12 cellular contexts compared by ENCODE assay signal in genomic region chr9:133957328-133957727, GRCh38. TPM values are rescaled to one million over a fixed set of nuclear protein-coding genes. Genes with fewer than 3 reads are reported as not detected.
A peak's percentile ranks its signal among the peaks of the same experiment; 100 is the strongest.
DNase-seq lines count a peak whose midpoint lies in the region; ATAC-seq and TF ChIP-seq lines count a peak whose summit lies in the region.
"Had no signal": no experiment of that assay in that cellular context is flagged by ENCODE, and none has a peak within 500 bp of the region (broad histone marks: within the 10 kb centered on the region; RNA-seq: fewer than 3 reads in every experiment).

No MANE protein-coding gene starts in this region.

- H3K4ac ChIP-seq in mesendoderm (ENCODE audit: low read depth, low read length), result no peak overlapping the region

- H3K56ac ChIP-seq in mesendoderm (ENCODE audit: low read length), result peak overlapping the region; percentile 18

- H3K4me3 Mint-ChIP-seq in T-helper 17 cell, result peak overlapping the region; percentile 15

- no peaks in the 10 kb centered on the region for H3K27me3 Mint-ChIP-seq in T-helper 17 cell

- BruUV-seq in PC-9 (replicated peaks; lab: Mats Ljungman, UMichigan), result no TSS peak

- H3K4me1 ChIP-seq in mesendoderm (ENCODE audit: control insufficient read depth, low read depth, low read length) (peaks cover 7% of the 10 kb centered on the region), upper lobe of right lung (peaks cover 55% of the 10 kb centered on the region), PC-9 (replicated peaks; ENCODE audit: insufficient read depth) (no peaks in the 10 kb centered on the region)

- no peak overlapping the region for H2BK120ac ChIP-seq in mesendoderm (ENCODE audit: low read depth, low read length)

- H3K27ac ChIP-seq in mesendoderm (ENCODE audit: low read depth, low read length), result no peak overlapping the region
- peak overlapping the region; percentile 71 for H3K27ac ChIP-seq in upper lobe of right lung
- H3K27ac ChIP-seq in PC-9, result no peak overlapping the region
- H3K27ac ChIP-seq: GM23248 had no signal

- H3K36me3 ChIP-seq in mesendoderm (ENCODE audit: control insufficient read depth, insufficient read depth, low read length) (no peaks in the 10 kb centered on the region), upper lobe of right lung (no peaks in the 10 kb centered on the region), PC-9 (ENCODE audit: low read depth) (no peaks in the 10 kb centered on the region)

- H2BK15ac ChIP-seq in mesendoderm (replicated peaks; ENCODE audit: low read depth), result no peak overlapping the region

- no peaks in the 10 kb centered on the region for H3F3A ChIP-seq in PC-9 (ENCODE audit: insufficient read depth, low read depth)

- H3K36me3 Mint-ChIP-seq in T-helper 17 cell (ENCODE audit: low read depth), result no peaks in the 10 kb centered on the region

- peaks cover 15% of the 10 kb centered on the region for H3K79me1 ChIP-seq in mesendoderm (ENCODE audit: low read length)

- H2BK5ac ChIP-seq in mesendoderm (ENCODE audit: low read length), result no peak overlapping the region

- H4K5ac ChIP-seq in mesendoderm (ENCODE audit: low read length), result no peak overlapping the region

- CTCF ChIA-PET in PC-9 (lab: Charles Lee), result no interaction called here

- no peak overlapping the region for H2AFZ ChIP-seq in PC-9
- H2AFZ ChIP-seq: GM23248 had no signal

- peaks cover 22% of the 10 kb centered on the region for H3K4me1 Mint-ChIP-seq in T-helper 17 cell

- H3K23ac ChIP-seq in mesendoderm (ENCODE audit: low read length), result no peak overlapping the region

- H3K9me2 ChIP-seq in PC-9 (ENCODE audit: insufficient read depth), result no peaks in the 10 kb centered on the region

- H4K8ac ChIP-seq in mesendoderm (ENCODE audit: low read depth, low read length), result no peak overlapping the region

- peaks cover 64% of the 10 kb centered on the region for H4K20me1 ChIP-seq in PC-9 (ENCODE audit: insufficient read depth)

- H2AK5ac ChIP-seq in mesendoderm (ENCODE audit: low read length), result no peak overlapping the region

- H3K4me2 ChIP-seq in mesendoderm (ENCODE audit: low read length) (no peak overlapping the region), PC-9 (no peak overlapping the region)

- DNase-seq in Right ventricle myocardium superior (peak; percentile 21), cardiac septum (ENCODE audit: low spot score) (no peak), T-helper 17 cell (no peak), mesendoderm (peak; percentile 22), upper lobe of right lung (peak; percentile 47), PC-9 (no peak), medulla oblongata (ENCODE audit: extremely low spot score) (no peak), anterior cingulate cortex (lab: John Stamatoyannopoulos, UW) (no peak)
- DNase-seq: activated CD8-positive, alpha-beta memory T cell treated with anti-CD3 and anti-CD28 coated beads, Interleukin-2, amount 50 U/mL, for 48 hours; NCI-H1048 had no signal

- H3K27me3 ChIP-seq in mesendoderm (ENCODE audit: insufficient read depth, low read length, poor library complexity) (no peaks in the 10 kb centered on the region), upper lobe of right lung (no peaks in the 10 kb centered on the region), PC-9 (ENCODE audit: insufficient read depth, low read depth) (no peaks in the 10 kb centered on the region)
- H3K27me3 ChIP-seq: dorsolateral prefrontal cortex had no signal

- peaks cover 8% of the 10 kb centered on the region for H3K79me2 ChIP-seq in mesendoderm (ENCODE audit: control insufficient read depth, insufficient read depth, low read length)
- peaks cover 15% of the 10 kb centered on the region for H3K79me2 ChIP-seq in PC-9 (ENCODE audit: low read depth)

- ATAC-seq in Right ventricle myocardium superior (ENCODE audit: poor library complexity) (no peak), T-helper 17 cell (no peak), upper lobe of right lung (peak; percentile 2)

- H3K9me3 ChIP-seq in T-helper 17 cell (ENCODE audit: control insufficient read depth, low read length, poor library complexity, severe bottlenecking) (no peaks in the 10 kb centered on the region), upper lobe of right lung (no peaks in the 10 kb centered on the region), PC-9 (ENCODE audit: insufficient read depth, low read depth) (no peaks in the 10 kb centered on the region)

- no CpG with 5 or more reads among the region's 13 CpGs for WGBS in mesendoderm (ENCODE audit: extremely low coverage, insufficient coverage, low lambda C conversion rate)

- no peak overlapping the region for H3K9ac ChIP-seq in mesendoderm (ENCODE audit: low read length)

- H3K27ac Mint-ChIP-seq in T-helper 17 cell, result peak overlapping the region; percentile 82

- H3K4me3 ChIP-seq in mesendoderm (ENCODE audit: low read length), result no peak overlapping the region
- no peak overlapping the region for H3K4me3 ChIP-seq in upper lobe of right lung
- no peak overlapping the region for H3K4me3 ChIP-seq in PC-9
- H3K4me3 ChIP-seq: dorsolateral prefrontal cortex, GM23248 had no signal

- no peak for TF ChIP-seq CTCF in upper lobe of right lung (IDR thresholded peaks at IDR 0.05)
- TF ChIP-seq CTCF in PC-9 (conservative IDR thresholded peaks at IDR 0.05), result no peak

- intact Hi-C loops in Right ventricle myocardium superior (cut with DNase I), result no loop called here
- intact Hi-C loops in cardiac septum (cut with DNase I), result no loop called here
- intact Hi-C loops in upper lobe of right lung (cut with DNase I), result no loop called here
- intact Hi-C loops in PC-9 (cut with micrococcal nuclease; ENCODE audit: unreplicated experiment), result no loop called here

- no peak overlapping the region for H3K18ac ChIP-seq in mesendoderm (ENCODE audit: low read length)

- POLR2A ChIA-PET in PC-9 (lab: Charles Lee; ENCODE audit: unreplicated experiment), result no interaction called here

RNA-seq across cellular contexts. Expression of gene VAV2, which starts 34.8 kb away (rescaled TPM):
- total RNA-seq in Right ventricle myocardium superior, result 4.9 TPM
- 8.1 TPM for total RNA-seq in cardiac septum
- 1 to 10 TPM; 3.5 to 5.5 TPM for total RNA-seq in T-helper 17 cell
- 12.2 TPM for polyA plus RNA-seq in mesendoderm (2013, experiment 1 of 2)
- polyA plus RNA-seq in mesendoderm (2013, experiment 2 of 2), result 12.3 TPM
- 34.6 TPM for total RNA-seq in upper lobe of right lung
- total RNA-seq in PC-9 (2021), result 36.0 and 36.5 TPM in 2 replicates

Comparison
In these comparisons a context has a peak if more than half of its experiments do, and no peak if none do; other contexts are left out.
1. DNase-seq: peak in Right ventricle myocardium superior (single experiment), mesendoderm (single experiment) and upper lobe of right lung (single experiment); none in cardiac septum (single experiment), T-helper 17 cell (0 of 3), PC-9 (0 of 2), medulla oblongata (single experiment) and anterior cingulate cortex (0 of 58).